ENCODE assay signal across 17 cellular contexts in the genomic region with DNA sequence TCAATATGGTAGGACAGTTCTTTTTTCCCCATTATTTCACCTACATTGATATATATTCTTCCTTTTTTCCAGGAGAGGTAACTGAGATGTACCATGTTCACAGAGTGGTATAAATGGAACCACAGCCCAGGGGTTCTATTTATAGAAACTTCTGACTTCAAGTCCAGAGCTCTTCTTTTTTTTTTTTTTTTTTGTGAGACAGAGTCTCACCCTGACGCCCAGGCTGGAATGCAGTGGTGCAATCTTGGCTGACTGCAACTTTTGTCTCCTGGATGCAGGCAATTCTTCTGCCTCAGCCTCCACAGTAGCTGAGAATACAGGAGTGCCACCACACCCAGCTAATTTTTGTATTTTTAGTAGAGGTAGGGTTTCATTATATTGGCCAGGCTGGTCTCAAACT.
DNase-seq lines count a peak whose midpoint lies in the region; ATAC-seq and TF ChIP-seq lines count a peak whose summit lies in the region.
"Had no signal": no experiment of that assay in that cellular context is flagged by ENCODE, and none has a peak within 500 bp of the region (broad histone marks: within the 10 kb centered on the region; RNA-seq: fewer than 3 reads in every experiment).

No MANE protein-coding gene starts in this region.

- no peak overlapping the region for H3K4me3 Mint-ChIP-seq in dendritic cell treated with granulocyte-macrophage colony-stimulating factor and Interleukin-4, amounts not matched to agents 40 ng/mL and 50 ng/mL, for 4 days
- no peak overlapping the region for H3K4me3 Mint-ChIP-seq in chondrocyte (ENCODE audit: unreplicated experiment)
- H3K4me3 Mint-ChIP-seq in activated CD4-positive, alpha-beta memory T cell treated with anti-CD3 and anti-CD28 coated beads, Interleukin-2, amount 10 ng/mL, durations not matched to agents 7 days and 5 days: no peak overlapping the region
- H3K4me3 Mint-ChIP-seq: activated naive CD4-positive, alpha-beta T cell treated with anti-CD3 and anti-CD28 coated beads, Interleukin-2, amount 50 U/mL, for 24 hours; activated T-cell treated with anti-CD3 and anti-CD28 coated beads, Interleukin-2, amount 50 U/mL, for 72 hours; stimulated activated naive B cell treated with anti-CD40 and anti-IgM and Interleukin-4, amounts not matched to agents 10 μg/mL and 1 μg/mL and 100 μg/mL, for 72 hours had no signal

- intact Hi-C loops in dendritic cell treated with granulocyte-macrophage colony-stimulating factor and Interleukin-4, amounts not matched to agents 40 ng/mL and 50 ng/mL, for 4 days (cut with micrococcal nuclease): loop anchor here (5.0 to 10.0 kb wide), 2 partner anchors 48 to 70 kb away; no protein-coding TSS in a partner anchor

- POLR2A ChIA-PET in activated CD4-positive, alpha-beta memory T cell treated with anti-CD3 and anti-CD28 coated beads, Interleukin-2, amount 10 ng/mL, durations not matched to agents 7 days and 5 days (lab: Charles Lee): no interaction called here

- DNase-seq in EL: peak; percentile 58
- peak; percentile 41 for DNase-seq in NCI-H226
- DNase-seq in myocyte (ENCODE audit: low read depth): peak; percentile 63
- DNase-seq in chondrocyte (ENCODE audit: low spot score): no peak
- no peak for DNase-seq in NCI-H524 (lab: John Stamatoyannopoulos, UW)
- DNase-seq in activated CD4-positive, alpha-beta memory T cell treated with anti-CD3 and anti-CD28 coated beads, Interleukin-2, amount 10 ng/mL, durations not matched to agents 7 days and 5 days: no peak
- DNase-seq: activated T-cell treated with anti-CD3 and anti-CD28 coated beads, Interleukin-2, amount 50 U/mL, for 72 hours; erythroblast; heart left ventricle; NCI-H1436; right lobe of liver; stimulated activated naive B cell treated with anti-CD40 and anti-IgM and Interleukin-4, amounts not matched to agents 10 μg/mL and 1 μg/mL and 100 μg/mL, for 72 hours; T1000 had no signal

- no peak for TF ChIP-seq CTCF in chondrocyte (IDR thresholded peaks at IDR 0.05)

- no peak for ATAC-seq in GM18861 (IDR thresholded peaks at IDR 0.05; ENCODE audit: unreplicated experiment)
- ATAC-seq: activated CD4-positive, CD25-positive, alpha-beta regulatory T cell treated with anti-CD3 and anti-CD28 coated beads, Interleukin-2, amount 50 U/mL, for 24 hours; activated T-cell treated with anti-CD3 and anti-CD28 coated beads, Interleukin-2, amount 50 U/mL, for 72 hours; stimulated activated naive B cell treated with anti-CD40 and anti-IgM and Interleukin-4, amounts not matched to agents 10 μg/mL and 1 μg/mL and 100 μg/mL, for 72 hours had no signal

- no peaks in the 10 kb centered on the region for H3K27me3 Mint-ChIP-seq in dendritic cell treated with granulocyte-macrophage colony-stimulating factor and Interleukin-4, amounts not matched to agents 40 ng/mL and 50 ng/mL, for 4 days
- H3K27me3 Mint-ChIP-seq in chondrocyte (ENCODE audit: low read depth): no peaks in the 10 kb centered on the region
- no peaks in the 10 kb centered on the region for H3K27me3 Mint-ChIP-seq in activated CD4-positive, alpha-beta memory T cell treated with anti-CD3 and anti-CD28 coated beads, Interleukin-2, amount 10 ng/mL, durations not matched to agents 7 days and 5 days
- H3K27me3 Mint-ChIP-seq: activated naive CD4-positive, alpha-beta T cell treated with anti-CD3 and anti-CD28 coated beads, Interleukin-2, amount 50 U/mL, for 24 hours; stimulated activated naive B cell treated with anti-CD40 and anti-IgM and Interleukin-4, amounts not matched to agents 10 μg/mL and 1 μg/mL and 100 μg/mL, for 72 hours had no signal

- no peaks in the 10 kb centered on the region for H3K9me3 Mint-ChIP-seq in dendritic cell treated with granulocyte-macrophage colony-stimulating factor and Interleukin-4, amounts not matched to agents 40 ng/mL and 50 ng/mL, for 4 days
- H3K9me3 Mint-ChIP-seq in chondrocyte (ENCODE audit: low read depth): peaks cover 9% of the 10 kb centered on the region
- no peaks in the 10 kb centered on the region for H3K9me3 Mint-ChIP-seq in activated CD4-positive, alpha-beta memory T cell treated with anti-CD3 and anti-CD28 coated beads, Interleukin-2, amount 10 ng/mL, durations not matched to agents 7 days and 5 days
- H3K9me3 Mint-ChIP-seq: activated naive CD4-positive, alpha-beta T cell treated with anti-CD3 and anti-CD28 coated beads, Interleukin-2, amount 50 U/mL, for 24 hours; stimulated activated naive B cell treated with anti-CD40 and anti-IgM and Interleukin-4, amounts not matched to agents 10 μg/mL and 1 μg/mL and 100 μg/mL, for 72 hours had no signal

- peaks cover 53% of the 10 kb centered on the region for H3K4me1 Mint-ChIP-seq in dendritic cell treated with granulocyte-macrophage colony-stimulating factor and Interleukin-4, amounts not matched to agents 40 ng/mL and 50 ng/mL, for 4 days (ENCODE audit: low read depth)
- peaks cover 46% of the 10 kb centered on the region for H3K4me1 Mint-ChIP-seq in chondrocyte (ENCODE audit: low read depth)
- H3K4me1 Mint-ChIP-seq in activated CD4-positive, alpha-beta memory T cell treated with anti-CD3 and anti-CD28 coated beads, Interleukin-2, amount 10 ng/mL, durations not matched to agents 7 days and 5 days: peaks cover 2% of the 10 kb centered on the region

- CTCF ChIA-PET in activated CD4-positive, alpha-beta memory T cell treated with anti-CD3 and anti-CD28 coated beads, Interleukin-2, amount 10 ng/mL, durations not matched to agents 7 days and 5 days (lab: Charles Lee): interaction anchor here (0.6 to 0.7 kb wide), 2 partner anchors 50 to 1106 kb away, joined by 3 to 4 read pairs; no protein-coding TSS in a partner anchor

- H3K36me3 Mint-ChIP-seq in dendritic cell treated with granulocyte-macrophage colony-stimulating factor and Interleukin-4, amounts not matched to agents 40 ng/mL and 50 ng/mL, for 4 days (ENCODE audit: low read depth): peaks cover 12% of the 10 kb centered on the region
- H3K36me3 Mint-ChIP-seq in chondrocyte (ENCODE audit: low read depth): peaks cover 15% of the 10 kb centered on the region
- H3K36me3 Mint-ChIP-seq in activated CD4-positive, alpha-beta memory T cell treated with anti-CD3 and anti-CD28 coated beads, Interleukin-2, amount 10 ng/mL, durations not matched to agents 7 days and 5 days (ENCODE audit: low read depth): no peaks in the 10 kb centered on the region

- H3K27ac Mint-ChIP-seq in dendritic cell treated with granulocyte-macrophage colony-stimulating factor and Interleukin-4, amounts not matched to agents 40 ng/mL and 50 ng/mL, for 4 days: peak overlapping the region; percentile 91
- H3K27ac Mint-ChIP-seq in chondrocyte (ENCODE audit: unreplicated experiment): no peak overlapping the region
- no peak overlapping the region for H3K27ac Mint-ChIP-seq in activated CD4-positive, alpha-beta memory T cell treated with anti-CD3 and anti-CD28 coated beads, Interleukin-2, amount 10 ng/mL, durations not matched to agents 7 days and 5 days
- H3K27ac Mint-ChIP-seq: activated T-cell treated with anti-CD3 and anti-CD28 coated beads, Interleukin-2, amount 50 U/mL, for 72 hours; stimulated activated naive B cell treated with anti-CD40 and anti-IgM and Interleukin-4, amounts not matched to agents 10 μg/mL and 1 μg/mL and 100 μg/mL, for 72 hours had no signal

Comparison
In these comparisons a context has a peak if more than half of its experiments do, and no peak if none do; other contexts are left out.
1. DNase-seq: peak in EL (single experiment), NCI-H226 (single experiment) and myocyte (single experiment); none in chondrocyte (single experiment), NCI-H524 (0 of 2) and activated CD4-positive, alpha-beta memory T cell treated with anti-CD3 and anti-CD28 coated beads, Interleukin-2, amount 10 ng/mL, durations not matched to agents 7 days and 5 days (single experiment).